1 cellular context compared by ENCODE assay signal in genomic region chr17:19461681-19462080, GRCh38.
TF ChIP-seq lines count a peak whose summit lies in the region.

No MANE protein-coding gene starts in this region.

TF ChIP-seq in GM23338, 12 proteins besides CTCF, POLR2A, EP300 and RAD21 (continued from another document):
- TF ChIP-seq, protein P1, sequence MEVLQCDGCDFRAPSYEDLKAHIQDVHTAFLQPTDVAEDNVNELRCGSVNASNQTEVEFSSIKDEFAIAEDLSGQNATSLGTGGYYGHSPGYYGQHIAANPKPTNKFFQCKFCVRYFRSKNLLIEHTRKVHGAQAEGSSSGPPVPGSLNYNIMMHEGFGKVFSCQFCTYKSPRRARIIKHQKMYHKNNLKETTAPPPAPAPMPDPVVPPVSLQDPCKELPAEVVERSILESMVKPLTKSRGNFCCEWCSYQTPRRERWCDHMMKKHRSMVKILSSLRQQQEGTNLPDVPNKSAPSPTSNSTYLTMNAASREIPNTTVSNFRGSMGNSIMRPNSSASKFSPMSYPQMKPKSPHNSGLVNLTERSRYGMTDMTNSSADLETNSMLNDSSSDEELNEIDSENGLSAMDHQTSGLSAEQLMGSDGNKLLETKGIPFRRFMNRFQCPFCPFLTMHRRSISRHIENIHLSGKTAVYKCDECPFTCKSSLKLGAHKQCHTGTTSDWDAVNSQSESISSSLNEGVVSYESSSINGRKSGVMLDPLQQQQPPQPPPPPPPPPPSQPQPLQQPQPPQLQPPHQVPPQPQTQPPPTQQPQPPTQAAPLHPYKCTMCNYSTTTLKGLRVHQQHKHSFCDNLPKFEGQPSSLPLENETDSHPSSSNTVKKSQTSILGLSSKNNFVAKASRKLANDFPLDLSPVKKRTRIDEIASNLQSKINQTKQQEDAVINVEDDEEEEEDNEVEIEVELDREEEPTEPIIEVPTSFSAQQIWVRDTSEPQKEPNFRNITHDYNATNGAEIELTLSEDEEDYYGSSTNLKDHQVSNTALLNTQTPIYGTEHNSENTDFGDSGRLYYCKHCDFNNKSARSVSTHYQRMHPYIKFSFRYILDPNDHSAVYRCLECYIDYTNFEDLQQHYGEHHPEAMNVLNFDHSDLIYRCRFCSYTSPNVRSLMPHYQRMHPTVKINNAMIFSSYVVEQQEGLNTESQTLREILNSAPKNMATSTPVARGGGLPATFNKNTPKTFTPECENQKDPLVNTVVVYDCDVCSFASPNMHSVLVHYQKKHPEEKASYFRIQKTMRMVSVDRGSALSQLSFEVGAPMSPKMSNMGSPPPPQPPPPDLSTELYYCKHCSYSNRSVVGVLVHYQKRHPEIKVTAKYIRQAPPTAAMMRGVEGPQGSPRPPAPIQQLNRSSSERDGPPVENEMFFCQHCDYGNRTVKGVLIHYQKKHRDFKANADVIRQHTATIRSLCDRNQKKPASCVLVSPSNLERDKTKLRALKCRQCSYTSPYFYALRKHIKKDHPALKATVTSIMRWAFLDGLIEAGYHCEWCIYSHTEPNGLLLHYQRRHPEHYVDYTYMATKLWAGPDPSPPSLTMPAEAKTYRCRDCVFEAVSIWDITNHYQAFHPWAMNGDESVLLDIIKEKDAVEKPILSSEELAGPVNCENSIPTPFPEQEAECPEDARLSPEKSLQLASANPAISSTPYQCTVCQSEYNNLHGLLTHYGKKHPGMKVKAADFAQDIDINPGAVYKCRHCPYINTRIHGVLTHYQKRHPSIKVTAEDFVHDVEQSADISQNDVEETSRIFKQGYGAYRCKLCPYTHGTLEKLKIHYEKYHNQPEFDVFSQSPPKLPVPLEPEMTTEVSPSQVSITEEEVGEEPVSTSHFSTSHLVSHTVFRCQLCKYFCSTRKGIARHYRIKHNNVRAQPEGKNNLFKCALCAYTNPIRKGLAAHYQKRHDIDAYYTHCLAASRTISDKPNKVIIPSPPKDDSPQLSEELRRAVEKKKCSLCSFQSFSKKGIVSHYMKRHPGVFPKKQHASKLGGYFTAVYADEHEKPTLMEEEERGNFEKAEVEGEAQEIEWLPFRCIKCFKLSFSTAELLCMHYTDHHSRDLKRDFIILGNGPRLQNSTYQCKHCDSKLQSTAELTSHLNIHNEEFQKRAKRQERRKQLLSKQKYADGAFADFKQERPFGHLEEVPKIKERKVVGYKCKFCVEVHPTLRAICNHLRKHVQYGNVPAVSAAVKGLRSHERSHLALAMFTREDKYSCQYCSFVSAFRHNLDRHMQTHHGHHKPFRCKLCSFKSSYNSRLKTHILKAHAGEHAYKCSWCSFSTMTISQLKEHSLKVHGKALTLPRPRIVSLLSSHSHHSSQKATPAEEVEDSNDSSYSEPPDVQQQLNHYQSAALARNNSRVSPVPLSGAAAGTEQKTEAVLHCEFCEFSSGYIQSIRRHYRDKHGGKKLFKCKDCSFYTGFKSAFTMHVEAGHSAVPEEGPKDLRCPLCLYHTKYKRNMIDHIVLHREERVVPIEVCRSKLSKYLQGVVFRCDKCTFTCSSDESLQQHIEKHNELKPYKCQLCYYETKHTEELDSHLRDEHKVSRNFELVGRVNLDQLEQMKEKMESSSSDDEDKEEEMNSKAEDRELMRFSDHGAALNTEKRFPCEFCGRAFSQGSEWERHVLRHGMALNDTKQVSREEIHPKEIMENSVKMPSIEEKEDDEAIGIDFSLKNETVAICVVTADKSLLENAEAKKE (CRISPR knock-in tag; IDR thresholded peaks at IDR 0.05), result no peak
- no peak for TF ChIP-seq POLR2AphosphoS5 (IDR thresholded peaks at IDR 0.05; ENCODE audit: low read depth)
- TF ChIP-seq ETS1 (IDR thresholded peaks at IDR 0.05), result no peak
- TF ChIP-seq EZH2phosphoT487 (IDR thresholded peaks at IDR 0.05; ENCODE audit: unreplicated experiment), result no peak
- no peak for TF ChIP-seq JUNB (IDR thresholded peaks at IDR 0.05; ENCODE audit: unreplicated experiment)
- TF ChIP-seq CREB1 (CRISPR knock-in tag; IDR thresholded peaks at IDR 0.05; ENCODE audit: low read depth), result no peak
- TF ChIP-seq ZNF331 (CRISPR knock-in tag; IDR thresholded peaks at IDR 0.05; ENCODE audit: low read depth), result no peak
TF ChIP-seq in GM23338: peak in this region for 0.
